Comparison of ENCODE assay signal across 8 cellular contexts in genomic region chr7:90244909-90245841, GRCh38. TPM values are rescaled to one million over a fixed set of nuclear protein-coding genes. Genes with fewer than 3 reads are reported as not detected.
DNase-seq lines count a peak whose midpoint lies in the region; ATAC-seq and TF ChIP-seq lines count a peak whose summit lies in the region.

A gene with protein sequence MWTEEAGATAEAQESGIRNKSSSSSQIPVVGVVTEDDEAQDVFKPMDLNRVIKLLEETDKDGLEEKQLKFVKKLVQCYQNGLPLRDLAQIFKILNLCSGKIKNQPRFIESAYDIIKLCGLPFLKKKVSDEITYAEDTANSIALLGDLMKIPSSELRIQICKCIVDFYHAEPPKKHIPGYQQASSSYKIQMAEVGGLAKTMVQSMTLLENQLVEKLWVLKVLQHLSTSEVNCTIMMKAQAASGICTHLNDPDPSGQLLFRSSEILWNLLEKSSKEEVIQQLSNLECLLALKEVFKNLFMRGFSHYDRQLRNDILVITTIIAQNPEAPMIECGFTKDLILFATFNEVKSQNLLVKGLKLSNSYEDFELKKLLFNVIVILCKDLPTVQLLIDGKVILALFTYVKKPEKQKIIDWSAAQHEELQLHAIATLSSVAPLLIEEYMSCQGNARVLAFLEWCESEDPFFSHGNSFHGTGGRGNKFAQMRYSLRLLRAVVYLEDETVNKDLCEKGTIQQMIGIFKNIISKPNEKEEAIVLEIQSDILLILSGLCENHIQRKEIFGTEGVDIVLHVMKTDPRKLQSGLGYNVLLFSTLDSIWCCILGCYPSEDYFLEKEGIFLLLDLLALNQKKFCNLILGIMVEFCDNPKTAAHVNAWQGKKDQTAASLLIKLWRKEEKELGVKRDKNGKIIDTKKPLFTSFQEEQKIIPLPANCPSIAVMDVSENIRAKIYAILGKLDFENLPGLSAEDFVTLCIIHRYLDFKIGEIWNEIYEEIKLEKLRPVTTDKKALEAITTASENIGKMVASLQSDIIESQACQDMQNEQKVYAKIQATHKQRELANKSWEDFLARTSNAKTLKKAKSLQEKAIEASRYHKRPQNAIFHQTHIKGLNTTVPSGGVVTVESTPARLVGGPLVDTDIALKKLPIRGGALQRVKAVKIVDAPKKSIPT (plus strand): TSS chr7:90245174. CDS start chr7:90245425, 251 bp downstream.

- H3K4me1 Mint-ChIP-seq in activated CD4-positive, alpha-beta T cell treated with anti-CD3 and anti-CD28 coated beads, Interleukin-2, amount 10 ng/mL, durations not matched to agents 24 days and 14 days, result peaks cover 10% of the 10 kb centered on the region

- peak within 1 kb of the TSS; percentile 85 for H3K4me3 Mint-ChIP-seq in activated CD4-positive, alpha-beta T cell treated with anti-CD3 and anti-CD28 coated beads, Interleukin-2, amount 10 ng/mL, durations not matched to agents 24 days and 14 days

- H3K36me3 Mint-ChIP-seq in activated CD4-positive, alpha-beta T cell treated with anti-CD3 and anti-CD28 coated beads, Interleukin-2, amount 10 ng/mL, durations not matched to agents 24 days and 14 days (ENCODE audit: low read depth), result no peaks in the 10 kb centered on the region

- peaks cover 47% of the 10 kb centered on the region for H3K27me3 Mint-ChIP-seq in activated CD4-positive, alpha-beta T cell treated with anti-CD3 and anti-CD28 coated beads, Interleukin-2, amount 10 ng/mL, durations not matched to agents 24 days and 14 days

- H3K9me3 ChIP-seq in left lung, result no peaks in the 10 kb centered on the region

- H3K36me3 ChIP-seq in left lung, result no peaks in the 10 kb centered on the region

- DNase-seq in AG20443 (ENCODE audit: low spot score) (peak; percentile 96), NCI-H446 treated with DMSO at 0.1 percent for 48 hours (lab: John Stamatoyannopoulos, UW) (peak; percentile 16), dedifferentiated amniotic fluid mesenchymal stem cell (ENCODE audit: extremely low spot score) (peak; percentile 84), left lung (peak; percentile 89 to 95)
- DNase-seq in activated CD4-positive, alpha-beta T cell treated with anti-CD3 and anti-CD28 coated beads, Interleukin-2, amount 10 ng/mL, durations not matched to agents 24 days and 14 days, result peak; percentile 96
- DNase-seq in stimulated activated CD4-positive, alpha-beta T cell treated with anti-CD3 and anti-CD28 coated beads, Interleukin-1b, Interleukin-23, amount 100 ng/mL, for 48 hours, result peak; percentile 86

- peaks cover 0 to 11% of the 10 kb centered on the region in 2 donors for H3K4me1 ChIP-seq in left lung

- peak within 1 kb of the TSS; percentile 60 to 70 for H3K4me3 ChIP-seq in left lung

- peaks cover 0 to 38% of the 10 kb centered on the region in 2 donors for H3K27me3 ChIP-seq in left lung

- peak within 1 kb of the TSS; percentile 20 for H3K27ac Mint-ChIP-seq in activated CD4-positive, alpha-beta T cell treated with anti-CD3 and anti-CD28 coated beads, Interleukin-2, amount 10 ng/mL, durations not matched to agents 24 days and 14 days

- H3K9me3 Mint-ChIP-seq in activated CD4-positive, alpha-beta T cell treated with anti-CD3 and anti-CD28 coated beads, Interleukin-2, amount 10 ng/mL, durations not matched to agents 24 days and 14 days, result no peaks in the 10 kb centered on the region

- peak within 1 kb of the TSS; percentile 34 to 55 for H3K27ac ChIP-seq in left lung

- peak in 1 of 2 donors; percentile 30 for TF ChIP-seq CTCF in left lung (IDR thresholded peaks at IDR 0.05)

- ATAC-seq in GM19035 (IDR thresholded peaks at IDR 0.05; ENCODE audit: unreplicated experiment), result peak; percentile 89
- peak; percentile 91 for ATAC-seq in HG03196 (IDR thresholded peaks at IDR 0.05; ENCODE audit: unreplicated experiment)
- peak; percentile 98 for ATAC-seq in left lung

- intact Hi-C loops in activated CD4-positive, alpha-beta T cell treated with anti-CD3 and anti-CD28 coated beads, Interleukin-2, amount 10 ng/mL, durations not matched to agents 24 days and 14 days (cut with micrococcal nuclease), result loop anchor here (1.0 to 10.0 kb wide), 5 partner anchors 66 to 350 kb away; partner anchors contain the start of genes CDK14, CLDN12, GTPBP10 and STEAP1
- intact Hi-C loops in left lung (cut with DNase I), result no loop called here

RNA-seq across cellular contexts. Expression of the gene that starts here (rescaled TPM):
- total RNA-seq in activated CD4-positive, alpha-beta T cell treated with anti-CD3 and anti-CD28 coated beads, Interleukin-2, amount 10 ng/mL, durations not matched to agents 24 days and 14 days, result not detected in 2 replicates
- total RNA-seq in left lung, result 1 to 10 TPM; 4.5 to 5.0 TPM

Comparison
In these comparisons a context has a peak if more than half of its experiments do, and no peak if none do; other contexts are left out.
1. Peak in every context shown above with its lines: DNase-seq, ATAC-seq, H3K4me3 ChIP-seq and H3K27ac ChIP-seq.
2. Peak in DNase-seq in activated CD4-positive, alpha-beta T cell treated with anti-CD3 and anti-CD28 coated beads, Interleukin-2, amount 10 ng/mL, durations not matched to agents 24 days and 14 days; RNA of the gene not detected or under 1 TPM.
3. DNase-seq: peak in every context shown above with its lines; median percentile 96 in AG20443; 96 in activated CD4-positive, alpha-beta T cell treated with anti-CD3 and anti-CD28 coated beads, Interleukin-2, amount 10 ng/mL, durations not matched to agents 24 days and 14 days; 92 in left lung; 86 in stimulated activated CD4-positive, alpha-beta T cell treated with anti-CD3 and anti-CD28 coated beads, Interleukin-1b, Interleukin-23, amount 100 ng/mL, for 48 hours; 84 in dedifferentiated amniotic fluid mesenchymal stem cell; 16 in NCI-H446 treated with DMSO at 0.1 percent for 48 hours.